ENCODE assay signal across 2 cellular contexts in the genomic region with DNA sequence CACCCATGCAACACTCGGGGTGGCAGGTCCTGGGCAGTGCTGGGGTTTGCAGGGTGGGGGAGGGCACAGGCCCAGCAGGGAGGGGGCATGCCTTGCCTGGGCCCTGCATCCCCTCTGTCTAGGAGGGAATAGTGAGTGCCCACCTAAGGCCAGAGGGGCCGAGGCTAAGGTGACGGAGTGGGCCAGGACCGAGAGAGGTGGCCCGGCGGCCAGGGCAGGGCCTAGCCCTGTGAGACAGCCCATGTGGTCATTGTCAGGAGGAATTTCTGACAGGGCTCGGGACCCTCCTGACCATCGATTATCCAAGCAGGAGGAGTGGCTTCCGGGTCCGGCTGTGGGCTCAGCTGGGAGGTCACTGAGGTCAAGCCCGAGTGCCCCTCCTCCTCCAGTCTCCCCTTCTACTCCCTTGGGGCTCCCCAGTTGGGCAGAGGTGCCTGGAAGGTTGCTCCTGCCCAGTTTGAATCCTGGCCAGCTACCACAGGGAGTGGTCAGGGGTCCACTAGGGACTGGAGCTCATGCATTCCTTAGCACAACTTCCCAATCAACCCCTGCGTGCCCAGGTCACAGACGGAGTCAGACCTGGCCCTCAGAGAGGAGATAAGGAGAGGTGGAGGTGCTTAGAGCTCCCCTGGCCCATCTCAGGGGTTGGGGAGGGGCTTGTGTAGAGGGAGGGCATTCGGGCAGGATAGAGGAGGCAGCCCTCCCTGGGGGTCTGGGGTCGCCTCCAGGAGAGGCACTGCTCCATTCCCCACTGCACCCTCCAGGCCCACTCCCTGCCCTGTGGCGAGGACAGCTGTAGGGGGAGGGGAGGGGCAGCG.
TF ChIP-seq lines count a peak whose summit lies in the region.

No MANE protein-coding gene starts in this region.

TF ChIP-seq in HEK293, 187 proteins besides CTCF, POLR2A, EP300 and RAD21:
- TF ChIP-seq ZNF654 (tag by site-specific recombination; IDR thresholded peaks at IDR 0.05; ENCODE audit: low read depth) = no peak
- no peak for TF ChIP-seq ZNF132 (tag by site-specific recombination; IDR thresholded peaks at IDR 0.05; ENCODE audit: borderline replicate concordance)
- TF ChIP-seq GLIS2 (tag by site-specific recombination; IDR thresholded peaks at IDR 0.05) = 0 out of 2 replicates have a peak, but pooled peaks have one; percentile 14
- no peak for TF ChIP-seq ZNF214 (tag by site-specific recombination; IDR thresholded peaks at IDR 0.05; ENCODE audit: borderline replicate concordance)
TF ChIP-seq in HEK293: peak in this region for 1.

TF ChIP-seq in K562, 482 proteins besides CTCF, POLR2A, EP300 and RAD21:
- TF ChIP-seq HEY1 (CRISPR knock-in tag; IDR thresholded peaks at IDR 0.05; ENCODE audit: borderline replicate concordance) (no peak), ZNF707 (CRISPR knock-in tag; conservative IDR thresholded peaks at IDR 0.05) (0 out of 2 replicates have a peak, but pooled peaks have one; percentile 36), RBM15 (IDR thresholded peaks at IDR 0.05; ENCODE audit: insufficient read depth, low read length) (no peak), HMGXB4 (CRISPR knock-in tag; IDR thresholded peaks at IDR 0.05) (0 out of 2 replicates have a peak, but pooled peaks have one; percentile 37), ID3 (CRISPR knock-in tag; IDR thresholded peaks at IDR 0.05) (no peak), ID3 (tag; IDR thresholded peaks at IDR 0.05) (0 out of 2 replicates have a peak, but pooled peaks have one; percentile 62), SMC3 (conservative IDR thresholded peaks at IDR 0.05; ENCODE audit: insufficient read depth, low read depth, low read length) (0 out of 2 replicates have a peak, but pooled peaks have one; percentile 2), ZBTB9 (CRISPR knock-in tag; IDR thresholded peaks at IDR 0.05) (peak; percentile 18; the same call in 1 of the 2 replicates), ARID3B (CRISPR knock-in tag; IDR thresholded peaks at IDR 0.05; ENCODE audit: borderline replicate concordance) (0 out of 2 replicates have a peak, but pooled peaks have one; percentile 15), ZNF583 (CRISPR knock-in tag; IDR thresholded peaks at IDR 0.05) (no peak), STAT6 (CRISPR knock-in tag; IDR thresholded peaks at IDR 0.05) (0 out of 2 replicates have a peak, but pooled peaks have one; percentile 65), SRF (CRISPR knock-in tag; IDR thresholded peaks at IDR 0.05) (no peak), ZNF184 (CRISPR knock-in tag; IDR thresholded peaks at IDR 0.05) (0 out of 2 replicates have a peak, but pooled peaks have one; percentile 22), MAFK (IDR thresholded peaks at IDR 0.05; ENCODE audit: low read length) (no peak), PHF20 (IDR thresholded peaks at IDR 0.05; ENCODE audit: partially characterized antibody) (no peak), RBM22 (IDR thresholded peaks at IDR 0.05; ENCODE audit: low read depth, low read length, poor library complexity, severe bottlenecking) (no peak), ZNF830 (CRISPR knock-in tag; IDR thresholded peaks at IDR 0.05) (peak; percentile 64; the same call in 1 of the 2 replicates), UBTF (IDR thresholded peaks at IDR 0.05; ENCODE audit: borderline replicate concordance in 1 of 2, low read depth in 2 of 2, low read length in 2 of 2) (0 out of 4 replicates have a peak, but pooled peaks of 1 of the 2 experiments have one; percentile 8), E2F3 (CRISPR knock-in tag; IDR thresholded peaks at IDR 0.05) (0 out of 2 replicates have a peak, but pooled peaks have one; percentile 23), HBP1 (CRISPR knock-in tag; IDR thresholded peaks at IDR 0.05) (0 out of 2 replicates have a peak, but pooled peaks have one; percentile 48)
- TF ChIP-seq, protein P1, sequence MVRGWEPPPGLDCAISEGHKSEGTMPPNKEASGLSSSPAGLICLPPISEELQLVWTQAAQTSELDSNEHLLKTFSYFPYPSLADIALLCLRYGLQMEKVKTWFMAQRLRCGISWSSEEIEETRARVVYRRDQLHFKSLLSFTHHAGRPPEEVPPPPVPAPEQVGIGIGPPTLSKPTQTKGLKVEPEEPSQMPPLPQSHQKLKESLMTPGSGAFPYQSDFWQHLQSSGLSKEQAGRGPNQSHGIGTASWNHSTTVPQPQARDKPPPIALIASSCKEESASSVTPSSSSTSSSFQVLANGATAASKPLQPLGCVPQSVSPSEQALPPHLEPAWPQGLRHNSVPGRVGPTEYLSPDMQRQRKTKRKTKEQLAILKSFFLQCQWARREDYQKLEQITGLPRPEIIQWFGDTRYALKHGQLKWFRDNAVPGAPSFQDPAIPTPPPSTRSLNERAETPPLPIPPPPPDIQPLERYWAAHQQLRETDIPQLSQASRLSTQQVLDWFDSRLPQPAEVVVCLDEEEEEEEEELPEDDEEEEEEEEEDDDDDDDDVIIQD (CRISPR knock-in tag; IDR thresholded peaks at IDR 0.05) = peak; percentile 62; the same call in 1 of the 2 replicates
